In the genomic region with DNA sequence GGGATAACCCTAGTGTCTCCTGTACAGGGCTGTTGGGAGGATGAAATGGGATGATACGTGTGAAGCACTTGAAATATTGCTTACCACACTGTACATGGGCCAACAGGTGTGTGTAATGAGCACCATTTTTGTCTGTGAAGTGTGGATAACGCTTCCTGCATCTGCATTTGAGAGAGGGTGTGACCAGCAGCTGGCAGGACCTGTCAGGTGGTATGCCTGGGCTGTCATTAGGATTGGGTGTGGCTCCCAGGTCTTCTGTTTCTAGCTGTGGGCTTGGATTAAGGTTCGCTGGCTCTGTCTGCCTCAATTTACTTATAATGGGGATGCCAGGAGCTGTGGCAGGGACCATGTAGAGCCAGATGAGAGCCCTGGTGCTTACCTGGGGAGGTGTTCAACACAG, we compare ENCODE assay signal across 15 cellular contexts.
DNase-seq lines count a peak whose midpoint lies in the region; ATAC-seq, FAIRE-seq and TF ChIP-seq lines count a peak whose summit lies in the region.
"Had no signal": no experiment of that assay in that cellular context is flagged by ENCODE, and none has a peak within 500 bp of the region (broad histone marks: within the 10 kb centered on the region; RNA-seq: fewer than 3 reads in every experiment).

No MANE protein-coding gene starts in this region.

- TF ChIP-seq POLR2A in GM12892 (IDR thresholded peaks at IDR 0.05; ENCODE audit: low read depth, low read length) = 0 out of 2 replicates have a peak, but pooled peaks have one; percentile 22

- ATAC-seq in effector memory CD8-positive, alpha-beta T cell (replicated peaks) = no peak
- no peak for ATAC-seq in stimulated activated memory B cell treated with anti-CD40 and anti-IgM and Interleukin-4, amounts not matched to agents 10 μg/mL and 1 μg/mL and 100 μg/mL, for 72 hours
- ATAC-seq: Panc1 had no signal

- intact Hi-C loops in activated CD4-positive, alpha-beta T cell treated with anti-CD3 and anti-CD28 coated beads, Interleukin-2, amount 10 ng/mL, durations not matched to agents 24 days and 14 days (cut with micrococcal nuclease) = no loop called here

- no peak for TF ChIP-seq CTCF in osteocyte (IDR thresholded peaks at IDR 0.05)

- H3K4me1 Mint-ChIP-seq in activated CD4-positive, alpha-beta T cell treated with anti-CD3 and anti-CD28 coated beads, Interleukin-2, amount 10 ng/mL, durations not matched to agents 24 days and 14 days = peaks cover 7% of the 10 kb centered on the region
- H3K4me1 Mint-ChIP-seq in effector memory CD8-positive, alpha-beta T cell (ENCODE audit: low read depth in 2 of 2) = peaks cover 32% of the 10 kb centered on the region in 2 donors
- peaks cover 74% of the 10 kb centered on the region for H3K4me1 Mint-ChIP-seq in stimulated activated memory B cell treated with anti-CD40 and anti-IgM and Interleukin-4, amounts not matched to agents 10 μg/mL and 1 μg/mL and 100 μg/mL, for 72 hours
- peaks cover 14% of the 10 kb centered on the region for H3K4me1 Mint-ChIP-seq in osteocyte (ENCODE audit: unreplicated experiment)

- H3K9me3 Mint-ChIP-seq in activated CD4-positive, alpha-beta T cell treated with anti-CD3 and anti-CD28 coated beads, Interleukin-2, amount 10 ng/mL, durations not matched to agents 24 days and 14 days = no peaks in the 10 kb centered on the region
- H3K9me3 Mint-ChIP-seq in effector memory CD8-positive, alpha-beta T cell = no peaks in the 10 kb centered on the region
- no peaks in the 10 kb centered on the region for H3K9me3 Mint-ChIP-seq in stimulated activated memory B cell treated with anti-CD40 and anti-IgM and Interleukin-4, amounts not matched to agents 10 μg/mL and 1 μg/mL and 100 μg/mL, for 72 hours
- no peaks in the 10 kb centered on the region for H3K9me3 Mint-ChIP-seq in osteocyte (ENCODE audit: unreplicated experiment)
- H3K9me3 Mint-ChIP-seq: H9 had no signal

- peak overlapping the region; percentile 41 for H3K27ac Mint-ChIP-seq in activated CD4-positive, alpha-beta T cell treated with anti-CD3 and anti-CD28 coated beads, Interleukin-2, amount 10 ng/mL, durations not matched to agents 24 days and 14 days
- peak overlapping the region; percentile 28 to 96 for H3K27ac Mint-ChIP-seq in effector memory CD8-positive, alpha-beta T cell
- peak overlapping the region; percentile 99 for H3K27ac Mint-ChIP-seq in stimulated activated memory B cell treated with anti-CD40 and anti-IgM and Interleukin-4, amounts not matched to agents 10 μg/mL and 1 μg/mL and 100 μg/mL, for 72 hours
- no peak overlapping the region for H3K27ac Mint-ChIP-seq in osteocyte (ENCODE audit: unreplicated experiment)

- no peak overlapping the region for H3K4me3 Mint-ChIP-seq in activated CD4-positive, alpha-beta T cell treated with anti-CD3 and anti-CD28 coated beads, Interleukin-2, amount 10 ng/mL, durations not matched to agents 24 days and 14 days
- no peak overlapping the region for H3K4me3 Mint-ChIP-seq in effector memory CD8-positive, alpha-beta T cell
- H3K4me3 Mint-ChIP-seq in stimulated activated memory B cell treated with anti-CD40 and anti-IgM and Interleukin-4, amounts not matched to agents 10 μg/mL and 1 μg/mL and 100 μg/mL, for 72 hours = no peak overlapping the region
- H3K4me3 Mint-ChIP-seq in osteocyte (ENCODE audit: unreplicated experiment) = no peak overlapping the region
- H3K4me3 Mint-ChIP-seq: H9 had no signal

- H3K27me3 Mint-ChIP-seq in activated CD4-positive, alpha-beta T cell treated with anti-CD3 and anti-CD28 coated beads, Interleukin-2, amount 10 ng/mL, durations not matched to agents 24 days and 14 days = no peaks in the 10 kb centered on the region
- H3K27me3 Mint-ChIP-seq in effector memory CD8-positive, alpha-beta T cell = no peaks in the 10 kb centered on the region
- no peaks in the 10 kb centered on the region for H3K27me3 Mint-ChIP-seq in stimulated activated memory B cell treated with anti-CD40 and anti-IgM and Interleukin-4, amounts not matched to agents 10 μg/mL and 1 μg/mL and 100 μg/mL, for 72 hours
- H3K27me3 Mint-ChIP-seq in osteocyte (ENCODE audit: unreplicated experiment) = no peaks in the 10 kb centered on the region

- peak; percentile 40 for FAIRE-seq in GM12892 (lab: Jason Lieb, UNC)
- FAIRE-seq: A204.1, GM19239 had no signal

- no peak for DNase-seq in activated CD4-positive, alpha-beta T cell treated with anti-CD3 and anti-CD28 coated beads, Interleukin-2, amount 10 ng/mL, durations not matched to agents 24 days and 14 days
- DNase-seq in activated CD4-positive, alpha-beta T cell treated with anti-CD3 and anti-CD28 coated beads for 48 hours = no peak
- DNase-seq in GM12892 (ENCODE audit: insufficient read length) (no peak), DMS 273 (lab: John Stamatoyannopoulos, UW; ENCODE audit: unreplicated experiment) (no peak), osteocyte (ENCODE audit: extremely low spot score, unreplicated experiment) (no peak)
- no peak for DNase-seq in effector memory CD8-positive, alpha-beta T cell
- DNase-seq: C1 segment of cervical spinal cord, DMS 273 treated with DMSO at 0.1 percent for 48 hours, H9, NCI-H1105 treated with DMSO at 0.1 percent for 48 hours, NCI-H1694 treated with DMSO at 0.1 percent for 48 hours had no signal

- H3K36me3 Mint-ChIP-seq in activated CD4-positive, alpha-beta T cell treated with anti-CD3 and anti-CD28 coated beads, Interleukin-2, amount 10 ng/mL, durations not matched to agents 24 days and 14 days (ENCODE audit: low read depth) = peaks cover 67% of the 10 kb centered on the region
- peaks cover 72% of the 10 kb centered on the region for H3K36me3 Mint-ChIP-seq in effector memory CD8-positive, alpha-beta T cell (ENCODE audit: insufficient read depth)
- H3K36me3 Mint-ChIP-seq in stimulated activated memory B cell treated with anti-CD40 and anti-IgM and Interleukin-4, amounts not matched to agents 10 μg/mL and 1 μg/mL and 100 μg/mL, for 72 hours = peaks cover 86% of the 10 kb centered on the region
- H3K36me3 Mint-ChIP-seq in osteocyte (ENCODE audit: unreplicated experiment) = peaks cover 65% of the 10 kb centered on the region
